In the genomic region with DNA sequence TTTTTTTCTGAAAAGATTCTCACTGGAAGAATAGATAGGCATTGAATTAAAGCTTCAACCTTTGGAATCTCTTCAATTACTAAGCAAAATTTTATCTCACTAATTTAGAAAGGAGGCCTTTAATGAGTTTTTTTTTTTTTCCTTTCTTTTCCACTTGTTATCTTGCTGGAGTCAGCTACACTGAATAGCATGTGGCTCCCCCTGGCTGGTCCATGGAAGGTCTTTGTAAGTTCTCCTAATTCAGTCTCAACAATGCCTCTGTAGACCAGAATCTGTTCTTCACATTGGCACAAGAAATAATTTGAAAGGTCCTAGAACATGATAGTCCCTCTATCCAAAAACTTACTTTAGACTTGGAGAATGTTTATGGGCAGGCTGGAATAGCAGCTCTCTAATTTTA, we compare ENCODE assay signal across 1 cellular context.
TF ChIP-seq lines count a peak whose summit lies in the region.

No MANE protein-coding gene starts in this region.

TF ChIP-seq in GM23338, 12 proteins besides CTCF, POLR2A, EP300 and RAD21 (continued from another document):
- TF ChIP-seq POLR2AphosphoS5 (IDR thresholded peaks at IDR 0.05; ENCODE audit: low read depth) (no peak), STAT1 (IDR thresholded peaks at IDR 0.05; ENCODE audit: unreplicated experiment) (no peak)
